Comparison of ENCODE assay signal across 9 cellular contexts in the genomic region with DNA sequence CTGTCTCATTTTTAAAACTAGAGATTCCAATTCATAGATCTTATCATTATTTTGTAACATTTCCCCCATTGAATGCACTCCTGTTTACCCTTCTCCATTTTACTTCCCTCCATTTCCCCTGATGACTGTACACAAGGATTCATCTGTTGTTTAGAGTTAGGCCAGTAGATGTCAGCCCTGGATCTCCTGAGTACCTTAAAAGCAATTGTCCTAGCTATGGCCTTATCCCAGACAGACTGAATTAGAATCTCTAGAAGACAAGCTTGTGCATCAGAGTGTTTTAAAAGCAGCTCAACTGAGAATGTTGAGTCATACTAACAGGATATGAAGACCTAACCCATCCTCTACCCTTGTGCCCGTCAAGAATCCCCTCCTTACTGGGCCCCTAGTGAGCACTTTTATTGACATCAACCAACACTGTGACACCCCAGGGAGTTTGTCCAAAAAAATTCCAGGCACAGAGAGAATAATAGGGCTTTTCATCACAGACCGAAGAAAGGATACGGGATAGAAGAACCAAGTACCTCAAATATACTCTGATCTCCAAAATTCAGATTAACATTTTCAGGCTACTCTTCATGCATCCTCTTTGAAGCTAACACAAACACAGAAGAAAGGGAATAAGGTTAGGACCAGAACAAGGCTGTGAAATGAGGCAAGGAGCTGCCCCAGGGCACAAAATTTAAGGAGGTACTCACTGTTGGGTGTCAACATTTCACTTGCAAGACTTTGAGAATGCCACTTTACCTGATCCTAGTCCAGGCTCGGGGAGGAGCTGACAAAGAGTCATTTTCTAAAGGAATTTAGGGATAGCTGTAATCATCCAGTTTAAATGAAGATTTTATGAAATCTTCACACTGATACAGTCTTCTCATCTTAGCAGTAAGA. TPM values are rescaled to one million over a fixed set of nuclear protein-coding genes. Genes with fewer than 3 reads are reported as not detected.
DNase-seq lines count a peak whose midpoint lies in the region; ATAC-seq and TF ChIP-seq lines count a peak whose summit lies in the region.
"Had no signal": no experiment of that assay in that cellular context is flagged by ENCODE, and none has a peak within 500 bp of the region (broad histone marks: within the 10 kb centered on the region; RNA-seq: fewer than 3 reads in every experiment).

No MANE protein-coding gene starts in this region.

- TF ChIP-seq CTCF in fibroblast of mammary gland (conservative IDR thresholded peaks at IDR 0.05; ENCODE audit: control insufficient read depth, insufficient read depth, low read depth, low read length) (peak; percentile 44), smooth muscle cell (IDR thresholded peaks at IDR 0.05; ENCODE audit: borderline replicate concordance, insufficient read depth, poor library complexity, severe bottlenecking) (peak; percentile 65)

- CTCF ChIA-PET in activated CD4-positive, alpha-beta T cell treated with anti-CD3 and anti-CD28 coated beads, Interleukin-2, amount 10 ng/mL, durations not matched to agents 7 days and 5 days (lab: Charles Lee), result interaction anchor here (0.6 to 2.8 kb wide), 19 partner anchors 10 to 435 kb away, joined by 3 to 23 read pairs (median 4); no protein-coding TSS in a partner anchor

- peak overlapping the region; percentile 0 for H3K27ac Mint-ChIP-seq in activated CD4-positive, alpha-beta T cell treated with anti-CD3 and anti-CD28 coated beads, Interleukin-2, amount 10 ng/mL, durations not matched to agents 7 days and 5 days

- H3K9ac ChIP-seq in smooth muscle cell (ENCODE audit: low read depth), result no peak overlapping the region

- POLR2A ChIA-PET in activated CD4-positive, alpha-beta T cell treated with anti-CD3 and anti-CD28 coated beads, Interleukin-2, amount 10 ng/mL, durations not matched to agents 7 days and 5 days (lab: Charles Lee), result interaction anchor here (0.6 kb wide), 1 partner anchor 1733 kb away, joined by 3 read pairs; no protein-coding TSS in a partner anchor

- H3K36me3 Mint-ChIP-seq in activated CD4-positive, alpha-beta T cell treated with anti-CD3 and anti-CD28 coated beads, Interleukin-2, amount 10 ng/mL, durations not matched to agents 7 days and 5 days (ENCODE audit: low read depth), result peaks cover 79% of the 10 kb centered on the region

- H3K27me3 Mint-ChIP-seq in activated CD4-positive, alpha-beta T cell treated with anti-CD3 and anti-CD28 coated beads, Interleukin-2, amount 10 ng/mL, durations not matched to agents 7 days and 5 days, result no peaks in the 10 kb centered on the region

- no peaks in the 10 kb centered on the region for H3K27me3 ChIP-seq in smooth muscle cell (ENCODE audit: low read depth)

- H3K9me3 Mint-ChIP-seq in activated CD4-positive, alpha-beta T cell treated with anti-CD3 and anti-CD28 coated beads, Interleukin-2, amount 10 ng/mL, durations not matched to agents 7 days and 5 days, result peaks cover 7% of the 10 kb centered on the region

- no peaks in the 10 kb centered on the region for H4K20me1 ChIP-seq in smooth muscle cell (ENCODE audit: low read depth)

- 58% methylated on average over 4 of the region's 4 CpGs for WGBS in smooth muscle cell (ENCODE audit: low lambda C conversion rate)

- H3K4me3 ChIP-seq in fibroblast of mammary gland (ENCODE audit: control insufficient read depth, low read depth, low read length) (no peak overlapping the region), smooth muscle cell (no peak overlapping the region)

- H3K79me2 ChIP-seq in smooth muscle cell (ENCODE audit: low read depth), result no peaks in the 10 kb centered on the region

- no peaks in the 10 kb centered on the region for H3K36me3 ChIP-seq in smooth muscle cell (ENCODE audit: low read depth)

- H3F3A ChIP-seq in smooth muscle cell (ENCODE audit: low read depth), result peaks cover 13% of the 10 kb centered on the region

- ATAC-seq in GM21528 (IDR thresholded peaks at IDR 0.05; ENCODE audit: low FRiP score, unreplicated experiment) (peak; percentile 95), SK-N-SH treated with all-trans-retinoic acid at 6 μM for 48 hours (peak; percentile 91)

- peak overlapping the region; percentile 52 for H3K27ac ChIP-seq in smooth muscle cell (ENCODE audit: low read depth)

- peak overlapping the region; percentile 5 for H3K4me2 ChIP-seq in smooth muscle cell

- no peaks in the 10 kb centered on the region for H3K4me1 ChIP-seq in smooth muscle cell (ENCODE audit: low read depth)

- no peak overlapping the region for H3K4me3 Mint-ChIP-seq in activated CD4-positive, alpha-beta T cell treated with anti-CD3 and anti-CD28 coated beads, Interleukin-2, amount 10 ng/mL, durations not matched to agents 7 days and 5 days

- no peak for DNase-seq in activated CD4-positive, alpha-beta T cell treated with anti-CD3 and anti-CD28 coated beads, Interleukin-2, amount 10 ng/mL, durations not matched to agents 7 days and 5 days
- DNase-seq in activated CD4-positive, alpha-beta T cell treated with anti-CD3 and anti-CD28 coated beads, Interleukin-2, amount 50 U/mL, for 1 hour, result no peak
- DNase-seq in HS-27A (ENCODE audit: low read depth), result peak; percentile 64
- DNase-seq in fibroblast of mammary gland (ENCODE audit: low read depth), result peak; percentile 65
- DNase-seq in smooth muscle cell (lab: John Stamatoyannopoulos, UW; ENCODE audit: unreplicated experiment), result no peak
- DNase-seq in stimulated activated CD4-positive, alpha-beta T cell treated with anti-CD3 and anti-CD28 coated beads, Interleukin-2, amount 100 ng/mL, for 48 hours, result no peak
- DNase-seq: left cardiac atrium had no signal

- no peaks in the 10 kb centered on the region for H3K9me3 ChIP-seq in smooth muscle cell (replicated peaks; ENCODE audit: low read depth)

- peaks cover 65% of the 10 kb centered on the region for H3K4me1 Mint-ChIP-seq in activated CD4-positive, alpha-beta T cell treated with anti-CD3 and anti-CD28 coated beads, Interleukin-2, amount 10 ng/mL, durations not matched to agents 7 days and 5 days

- peak overlapping the region; percentile 5 for H2AFZ ChIP-seq in smooth muscle cell (ENCODE audit: low read depth)

TF ChIP-seq in SK-N-SH treated with all-trans-retinoic acid at 6 μM for 48 hours, 23 proteins besides CTCF, POLR2A, EP300 and RAD21 (continues in another document):
- no peak for TF ChIP-seq POU6F1 (CRISPR knock-in tag; IDR thresholded peaks at IDR 0.05; ENCODE audit: borderline replicate concordance, low read depth)
- no peak for TF ChIP-seq ZFP30 (CRISPR knock-in tag; IDR thresholded peaks at IDR 0.05)
- no peak for TF ChIP-seq ZNF8 (CRISPR knock-in tag; IDR thresholded peaks at IDR 0.05)
- TF ChIP-seq ESRRG (CRISPR knock-in tag; IDR thresholded peaks at IDR 0.05), result no peak
- TF ChIP-seq ARNTL (CRISPR knock-in tag; IDR thresholded peaks at IDR 0.05; ENCODE audit: borderline replicate concordance, low read depth), result no peak
- TF ChIP-seq SNAI2 (CRISPR knock-in tag; IDR thresholded peaks at IDR 0.05), result no peak
- no peak for TF ChIP-seq OSR1 (CRISPR knock-in tag; IDR thresholded peaks at IDR 0.05)
- TF ChIP-seq ISL1 (CRISPR knock-in tag; IDR thresholded peaks at IDR 0.05), result no peak
- TF ChIP-seq, protein P1, sequence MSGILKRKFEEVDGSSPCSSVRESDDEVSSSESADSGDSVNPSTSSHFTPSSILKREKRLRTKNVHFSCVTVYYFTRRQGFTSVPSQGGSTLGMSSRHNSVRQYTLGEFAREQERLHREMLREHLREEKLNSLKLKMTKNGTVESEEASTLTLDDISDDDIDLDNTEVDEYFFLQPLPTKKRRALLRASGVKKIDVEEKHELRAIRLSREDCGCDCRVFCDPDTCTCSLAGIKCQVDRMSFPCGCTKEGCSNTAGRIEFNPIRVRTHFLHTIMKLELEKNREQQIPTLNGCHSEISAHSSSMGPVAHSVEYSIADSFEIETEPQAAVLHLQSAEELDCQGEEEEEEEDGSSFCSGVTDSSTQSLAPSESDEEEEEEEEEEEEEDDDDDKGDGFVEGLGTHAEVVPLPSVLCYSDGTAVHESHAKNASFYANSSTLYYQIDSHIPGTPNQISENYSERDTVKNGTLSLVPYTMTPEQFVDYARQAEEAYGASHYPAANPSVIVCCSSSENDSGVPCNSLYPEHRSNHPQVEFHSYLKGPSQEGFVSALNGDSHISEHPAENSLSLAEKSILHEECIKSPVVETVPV (CRISPR knock-in tag; IDR thresholded peaks at IDR 0.05), result no peak
- TF ChIP-seq PATZ1 (CRISPR knock-in tag; IDR thresholded peaks at IDR 0.05; ENCODE audit: borderline replicate concordance), result no peak

RNA-seq across cellular contexts. Expression of gene ZBED2, which starts 17.1 kb away (rescaled TPM):
- 1 to 10 TPM; 3.6 to 3.9 TPM for total RNA-seq in activated CD4-positive, alpha-beta T cell treated with anti-CD3 and anti-CD28 coated beads, Interleukin-2, amount 10 ng/mL, durations not matched to agents 7 days and 5 days
- total RNA-seq in smooth muscle cell, result 9.2 and 11.9 TPM in 2 replicates
- polyA plus RNA-seq in smooth muscle cell, result 2.4 and 17.0 TPM in 2 replicates
- total RNA-seq: left cardiac atrium had no signal

RNA-seq across cellular contexts. Expression of gene CD96, which starts 36.0 kb away (rescaled TPM):
- 100 to 1,000 TPM; 271 to 307 TPM for total RNA-seq in activated CD4-positive, alpha-beta T cell treated with anti-CD3 and anti-CD28 coated beads, Interleukin-2, amount 10 ng/mL, durations not matched to agents 7 days and 5 days
- total RNA-seq in smooth muscle cell, result 0.09 TPM in 2 replicates
- polyA plus RNA-seq in smooth muscle cell, result 0.33 and 0.46 TPM in 2 replicates

Comparison
In these comparisons a context has a peak if more than half of its experiments do, and no peak if none do; other contexts are left out.
1. DNase-seq: peak in HS-27A (single experiment) and fibroblast of mammary gland (single experiment); none in activated CD4-positive, alpha-beta T cell treated with anti-CD3 and anti-CD28 coated beads, Interleukin-2, amount 10 ng/mL, durations not matched to agents 7 days and 5 days (single experiment), activated CD4-positive, alpha-beta T cell treated with anti-CD3 and anti-CD28 coated beads, Interleukin-2, amount 50 U/mL, for 1 hour (single experiment), smooth muscle cell (single experiment) and stimulated activated CD4-positive, alpha-beta T cell treated with anti-CD3 and anti-CD28 coated beads, Interleukin-2, amount 100 ng/mL, for 48 hours (0 of 2).
2. RNA of gene CD96, which starts 36.0 kb away (total RNA-seq): 271 to 307 TPM in activated CD4-positive, alpha-beta T cell treated with anti-CD3 and anti-CD28 coated beads, Interleukin-2, amount 10 ng/mL, durations not matched to agents 7 days and 5 days; 0.09 TPM in smooth muscle cell; every median in the first group is over 100 times any median in the second.